ENCODE assay signal across 8 cellular contexts in genomic region chr12:79407671-79408622, GRCh38.
DNase-seq lines count a peak whose midpoint lies in the region; ATAC-seq and TF ChIP-seq lines count a peak whose summit lies in the region.

No MANE protein-coding gene starts in this region.

- H3K27ac Mint-ChIP-seq in naive B cell = peak overlapping the region in 1 of 6 donors; percentile 58

- H3K9me3 Mint-ChIP-seq in naive B cell = no peaks in the 10 kb centered on the region

- no peaks in the 10 kb centered on the region for H3K4me1 Mint-ChIP-seq in naive B cell

- H3K4me3 Mint-ChIP-seq in naive B cell = no peak overlapping the region

- ATAC-seq in GM19438 (IDR thresholded peaks at IDR 0.05; ENCODE audit: low read depth, unreplicated experiment) (peak; percentile 71), HG03442 (IDR thresholded peaks at IDR 0.05; ENCODE audit: unreplicated experiment) (peak; percentile 91), naive B cell (ENCODE audit: low read depth in 2 of 2) (peak; percentile 42 to 73)

- no peaks in the 10 kb centered on the region for H3K27me3 Mint-ChIP-seq in naive B cell

- no peaks in the 10 kb centered on the region for H3K36me3 Mint-ChIP-seq in naive B cell

- peak; percentile 87 for DNase-seq in Daoy (ENCODE audit: low read depth)
- DNase-seq in OCI-M2 (lab: John Stamatoyannopoulos, UW; ENCODE audit: unreplicated experiment) = peak; percentile 31
- DNase-seq in epithelial cell of esophagus (ENCODE audit: low read depth) = peak; percentile 86
- DNase-seq in naive B cell = peak; percentile 14
- DNase-seq in activated naive CD4-positive, alpha-beta T cell treated with Interleukin-2 at 50 U/mL for 16 hours = no peak
- DNase-seq in T-helper 9 cell = no peak

- H3K4me3 ChIP-seq in epithelial cell of esophagus (ENCODE audit: low read length) = no peak overlapping the region

- TF ChIP-seq CTCF in epithelial cell of esophagus (IDR thresholded peaks at IDR 0.05; ENCODE audit: insufficient read depth, low read depth, low read length, missing control alignments) = peak; percentile 88

Comparison
In these comparisons a context has a peak if more than half of its experiments do, and no peak if none do; other contexts are left out.
1. DNase-seq: peak in Daoy (single experiment), OCI-M2 (single experiment), epithelial cell of esophagus (single experiment) and naive B cell (single experiment); none in activated naive CD4-positive, alpha-beta T cell treated with Interleukin-2 at 50 U/mL for 16 hours (single experiment) and T-helper 9 cell (single experiment).
2. Peak in every context shown above with its lines, with median percentiles within 50 percentile points of each other: ATAC-seq.